23 cellular contexts compared by ENCODE assay signal in genomic region chr1:116573388-116574100, GRCh38. TPM values are rescaled to one million over a fixed set of nuclear protein-coding genes. Genes with fewer than 3 reads are reported as not detected.
DNase-seq lines count a peak whose midpoint lies in the region; ATAC-seq and TF ChIP-seq lines count a peak whose summit lies in the region.
"Had no signal": no experiment of that assay in that cellular context is flagged by ENCODE, and none has a peak within 500 bp of the region (broad histone marks: within the 10 kb centered on the region; RNA-seq: fewer than 3 reads in every experiment).

No MANE protein-coding gene starts in this region.

- H3K9me3 Mint-ChIP-seq in activated CD4-positive, alpha-beta memory T cell treated with anti-CD3 and anti-CD28 coated beads for 36 hours: no peaks in the 10 kb centered on the region
- no peaks in the 10 kb centered on the region for H3K9me3 Mint-ChIP-seq in activated CD4-positive, alpha-beta memory T cell treated with anti-CD3 and anti-CD28 coated beads, Interleukin-2, amount 10 ng/mL, durations not matched to agents 7 days and 5 days
- H3K9me3 Mint-ChIP-seq in stimulated activated memory B cell treated with anti-CD40 and anti-IgM and Interleukin-4, amounts not matched to agents 10 μg/mL and 1 μg/mL and 100 μg/mL, for 72 hours: no peaks in the 10 kb centered on the region
- H3K9me3 Mint-ChIP-seq in CD14-positive monocyte: peaks cover 0 to 1% (median 0%) of the 10 kb centered on the region in 7 donors
- H3K9me3 Mint-ChIP-seq: activated CD4-positive, alpha-beta T cell treated with anti-CD3 and anti-CD28 coated beads, Interleukin-2, amount 10 ng/mL, durations not matched to agents 7 days and 5 days; central memory CD8-positive, alpha-beta T cell had no signal

- ATAC-seq in T-helper 17 cell (no peak), GM19395 (IDR thresholded peaks at IDR 0.05; ENCODE audit: unreplicated experiment) (no peak)
- no peak for ATAC-seq in stimulated activated memory B cell treated with anti-CD40 and anti-IgM and Interleukin-4, amounts not matched to agents 10 μg/mL and 1 μg/mL and 100 μg/mL, for 72 hours
- ATAC-seq: Right ventricle myocardium inferior had no signal

- H3K36me3 ChIP-seq in esophagus muscularis mucosa: peaks cover 0 to 3% (median 0%) of the 10 kb centered on the region in 4 donors
- H3K36me3 ChIP-seq: adrenal gland, prostate gland, transverse colon had no signal

- H3K27me3 ChIP-seq in esophagus muscularis mucosa: no peaks in the 10 kb centered on the region
- H3K27me3 ChIP-seq: adrenal gland, stomach, transverse colon had no signal

- peaks cover 12% of the 10 kb centered on the region for H3K36me3 Mint-ChIP-seq in activated CD4-positive, alpha-beta memory T cell treated with anti-CD3 and anti-CD28 coated beads for 36 hours
- peaks cover 17% of the 10 kb centered on the region for H3K36me3 Mint-ChIP-seq in activated CD4-positive, alpha-beta memory T cell treated with anti-CD3 and anti-CD28 coated beads, Interleukin-2, amount 10 ng/mL, durations not matched to agents 7 days and 5 days (ENCODE audit: low read depth)
- no peaks in the 10 kb centered on the region for H3K36me3 Mint-ChIP-seq in T-helper 17 cell (ENCODE audit: low read depth)
- peaks cover 41% of the 10 kb centered on the region for H3K36me3 Mint-ChIP-seq in stimulated activated memory B cell treated with anti-CD40 and anti-IgM and Interleukin-4, amounts not matched to agents 10 μg/mL and 1 μg/mL and 100 μg/mL, for 72 hours
- H3K36me3 Mint-ChIP-seq in CD14-positive monocyte: peaks cover 11 to 12% of the 10 kb centered on the region in 2 donors

- H3K27ac Mint-ChIP-seq in activated CD4-positive, alpha-beta memory T cell treated with anti-CD3 and anti-CD28 coated beads for 36 hours: peak overlapping the region; percentile 40
- no peak overlapping the region for H3K27ac Mint-ChIP-seq in activated CD4-positive, alpha-beta memory T cell treated with anti-CD3 and anti-CD28 coated beads, Interleukin-2, amount 10 ng/mL, durations not matched to agents 7 days and 5 days
- H3K27ac Mint-ChIP-seq in T-helper 17 cell: peak overlapping the region; percentile 32
- peak overlapping the region; percentile 2 for H3K27ac Mint-ChIP-seq in stimulated activated memory B cell treated with anti-CD40 and anti-IgM and Interleukin-4, amounts not matched to agents 10 μg/mL and 1 μg/mL and 100 μg/mL, for 72 hours
- H3K27ac Mint-ChIP-seq in CD14-positive monocyte: peak overlapping the region in 3 of 7 donors; percentile 31 to 65 (median 32)
- H3K27ac Mint-ChIP-seq: activated CD4-positive, alpha-beta T cell treated with anti-CD3 and anti-CD28 coated beads, Interleukin-2, amount 10 ng/mL, durations not matched to agents 7 days and 5 days had no signal

- TF ChIP-seq CTCF in esophagus muscularis mucosa (IDR thresholded peaks at IDR 0.05): no peak
- TF ChIP-seq CTCF in CD14-positive monocyte (IDR thresholded peaks at IDR 0.05): no peak

- H3K27me3 Mint-ChIP-seq in activated CD4-positive, alpha-beta memory T cell treated with anti-CD3 and anti-CD28 coated beads for 36 hours: no peaks in the 10 kb centered on the region
- H3K27me3 Mint-ChIP-seq in activated CD4-positive, alpha-beta memory T cell treated with anti-CD3 and anti-CD28 coated beads, Interleukin-2, amount 10 ng/mL, durations not matched to agents 7 days and 5 days: peaks cover 6% of the 10 kb centered on the region
- peaks cover 17% of the 10 kb centered on the region for H3K27me3 Mint-ChIP-seq in T-helper 17 cell
- H3K27me3 Mint-ChIP-seq in stimulated activated memory B cell treated with anti-CD40 and anti-IgM and Interleukin-4, amounts not matched to agents 10 μg/mL and 1 μg/mL and 100 μg/mL, for 72 hours: no peaks in the 10 kb centered on the region
- peaks cover 0 to 7% (median 6%) of the 10 kb centered on the region in 3 donors for H3K27me3 Mint-ChIP-seq in CD14-positive monocyte (ENCODE audit: low read depth in 3 of 3)

- no peak for TF ChIP-seq POLR2A in esophagus muscularis mucosa (IDR thresholded peaks at IDR 0.05; ENCODE audit: low read depth)

- H3K27ac ChIP-seq in esophagus muscularis mucosa (replicated peaks in 1 of 4): no peak overlapping the region
- H3K27ac ChIP-seq: 22Rv1, adrenal gland, epithelial cell of prostate, prostate gland, stomach, transverse colon had no signal

- H3K4me1 ChIP-seq in esophagus muscularis mucosa: peaks cover 15 to 33% (median 27%) of the 10 kb centered on the region in 4 donors
- H3K4me1 ChIP-seq: prostate gland had no signal

- H3K9me3 ChIP-seq in T-helper 17 cell (ENCODE audit: control insufficient read depth, low read length, poor library complexity, severe bottlenecking) (no peaks in the 10 kb centered on the region), esophagus muscularis mucosa (no peaks in the 10 kb centered on the region)
- H3K9me3 ChIP-seq: adrenal gland, prostate gland, stomach, transverse colon had no signal

- H3K4me1 Mint-ChIP-seq in activated CD4-positive, alpha-beta memory T cell treated with anti-CD3 and anti-CD28 coated beads for 36 hours (ENCODE audit: low read depth): peaks cover 51% of the 10 kb centered on the region
- peaks cover 45% of the 10 kb centered on the region for H3K4me1 Mint-ChIP-seq in activated CD4-positive, alpha-beta memory T cell treated with anti-CD3 and anti-CD28 coated beads, Interleukin-2, amount 10 ng/mL, durations not matched to agents 7 days and 5 days
- H3K4me1 Mint-ChIP-seq in T-helper 17 cell (peaks cover 37% of the 10 kb centered on the region), CD14-positive monocyte (peaks cover 49% of the 10 kb centered on the region)
- H3K4me1 Mint-ChIP-seq in stimulated activated memory B cell treated with anti-CD40 and anti-IgM and Interleukin-4, amounts not matched to agents 10 μg/mL and 1 μg/mL and 100 μg/mL, for 72 hours: peaks cover 58% of the 10 kb centered on the region

- 81% methylated on average over 8 of the region's 8 CpGs for WGBS in esophagus muscularis mucosa

- CTCF ChIA-PET in activated CD4-positive, alpha-beta memory T cell treated with anti-CD3 and anti-CD28 coated beads for 36 hours (lab: Charles Lee): interaction anchor here (0.6 to 8.1 kb wide), 16 partner anchors 17 to 1083 kb away, joined by 3 to 64 read pairs (median 6); partner anchors contain the start of genes IGSF3 and TTF2
- CTCF ChIA-PET in activated CD4-positive, alpha-beta memory T cell treated with anti-CD3 and anti-CD28 coated beads, Interleukin-2, amount 10 ng/mL, durations not matched to agents 7 days and 5 days (lab: Charles Lee): interaction anchor here (0.9 to 4.3 kb wide), 19 partner anchors 10 to 520 kb away, joined by 3 to 49 read pairs (median 4); no protein-coding TSS in a partner anchor

- H3K4me3 Mint-ChIP-seq in activated CD4-positive, alpha-beta memory T cell treated with anti-CD3 and anti-CD28 coated beads for 36 hours: no peak overlapping the region
- no peak overlapping the region for H3K4me3 Mint-ChIP-seq in activated CD4-positive, alpha-beta memory T cell treated with anti-CD3 and anti-CD28 coated beads, Interleukin-2, amount 10 ng/mL, durations not matched to agents 7 days and 5 days
- H3K4me3 Mint-ChIP-seq in T-helper 17 cell: no peak overlapping the region
- H3K4me3 Mint-ChIP-seq in stimulated activated memory B cell treated with anti-CD40 and anti-IgM and Interleukin-4, amounts not matched to agents 10 μg/mL and 1 μg/mL and 100 μg/mL, for 72 hours: peak overlapping the region; percentile 18
- no peak overlapping the region for H3K4me3 Mint-ChIP-seq in CD14-positive monocyte
- H3K4me3 Mint-ChIP-seq: activated CD4-positive, alpha-beta T cell treated with anti-CD3 and anti-CD28 coated beads, Interleukin-2, amount 10 ng/mL, durations not matched to agents 7 days and 5 days; central memory CD8-positive, alpha-beta T cell had no signal

- intact Hi-C loops in activated CD4-positive, alpha-beta memory T cell treated with anti-CD3 and anti-CD28 coated beads for 36 hours (cut with micrococcal nuclease): loop anchor here (1.0 to 10.0 kb wide), 9 partner anchors 23 to 549 kb away; partner anchors contain the start of gene TRIM45
- intact Hi-C loops in esophagus muscularis mucosa (cut with DNase I) (loop anchor here (2.0 to 10.0 kb wide), 4 partner anchors 23 to 551 kb away; partner anchors contain the start of genes IGSF3 and TRIM45), CD14-positive monocyte (cut with micrococcal nuclease) (loop anchor here (5.0 to 10.0 kb wide), 5 partner anchors 36 to 481 kb away; partner anchors contain the start of genes CD101 (in 1 of the 2) and IGSF3 (in 1 of the 2))

- no peak overlapping the region for H3K4me3 ChIP-seq in esophagus muscularis mucosa
- H3K4me3 ChIP-seq: adrenal gland, prostate gland, stomach, transverse colon had no signal

- TF ChIP-seq EP300 in esophagus muscularis mucosa (IDR thresholded peaks at IDR 0.05): no peak

- POLR2A ChIA-PET in activated CD4-positive, alpha-beta memory T cell treated with anti-CD3 and anti-CD28 coated beads for 36 hours (lab: Charles Lee): interaction anchor here (0.6 to 1.5 kb wide), 4 partner anchors 17 to 191 kb away, joined by 3 to 5 read pairs (median 3); no protein-coding TSS in a partner anchor
- POLR2A ChIA-PET in activated CD4-positive, alpha-beta memory T cell treated with anti-CD3 and anti-CD28 coated beads, Interleukin-2, amount 10 ng/mL, durations not matched to agents 7 days and 5 days (lab: Charles Lee): interaction anchor here (0.6 to 5.8 kb wide), 5 partner anchors 9 to 555 kb away, joined by 3 to 48 read pairs (median 3); partner anchors contain the start of gene TTF2

- DNase-seq in activated CD4-positive, alpha-beta memory T cell treated with anti-CD3 and anti-CD28 coated beads for 36 hours: no peak
- no peak for DNase-seq in activated CD4-positive, alpha-beta memory T cell treated with anti-CD3 and anti-CD28 coated beads, Interleukin-2, amount 10 ng/mL, durations not matched to agents 7 days and 5 days
- DNase-seq in T-helper 17 cell: no peak
- DNase-seq in esophagus muscularis mucosa (ENCODE audit: extremely low spot score): peak; percentile 29
- no peak for DNase-seq in activated CD8-positive, alpha-beta memory T cell treated with anti-CD3 and anti-CD28 coated beads, Interleukin-2, amount 50 U/mL, for 48 hours
- DNase-seq in CD14-positive monocyte (ENCODE audit: low spot score): no peak
- DNase-seq: activated CD4-positive, alpha-beta T cell treated with anti-CD3 and anti-CD28 coated beads, Interleukin-2, amount 10 ng/mL, durations not matched to agents 7 days and 5 days; activated CD8-positive, alpha-beta memory T cell treated with anti-CD3 and anti-CD28 coated beads, Interleukin-2, amount 50 U/mL, for 4 hours; activated gamma-delta T cell treated with Interleukin-2 at 50 U/mL for 16 hours; adrenal gland; GOT3; head of caudate nucleus; NCI-H1436 treated with DMSO at 0.1 percent for 48 hours; stimulated activated CD4-positive, alpha-beta T cell treated with anti-CD3 and anti-CD28 coated beads, Interleukin-4, amount 100 ng/mL, for 1 hour; stomach; transverse colon had no signal

RNA-seq across cellular contexts. Expression of gene CD58, which starts 2.7 kb away (rescaled TPM):
- total RNA-seq in activated CD4-positive, alpha-beta memory T cell treated with anti-CD3 and anti-CD28 coated beads for 36 hours: 10 to 100 TPM; 21.9 to 27.2 TPM
- total RNA-seq in activated CD4-positive, alpha-beta memory T cell treated with anti-CD3 and anti-CD28 coated beads, Interleukin-2, amount 10 ng/mL, durations not matched to agents 7 days and 5 days: 10 to 100 TPM; 55.2 to 59.7 TPM
- total RNA-seq in T-helper 17 cell (10 to 100 TPM; 21.7 to 22.1 TPM), esophagus muscularis mucosa (10 to 100 TPM; 20.3 to 23.4 (median 21.7) TPM)
- 100 to 1,000 TPM; 128 to 168 TPM for polyA plus RNA-seq in CD14-positive monocyte
